In the genomic region with DNA sequence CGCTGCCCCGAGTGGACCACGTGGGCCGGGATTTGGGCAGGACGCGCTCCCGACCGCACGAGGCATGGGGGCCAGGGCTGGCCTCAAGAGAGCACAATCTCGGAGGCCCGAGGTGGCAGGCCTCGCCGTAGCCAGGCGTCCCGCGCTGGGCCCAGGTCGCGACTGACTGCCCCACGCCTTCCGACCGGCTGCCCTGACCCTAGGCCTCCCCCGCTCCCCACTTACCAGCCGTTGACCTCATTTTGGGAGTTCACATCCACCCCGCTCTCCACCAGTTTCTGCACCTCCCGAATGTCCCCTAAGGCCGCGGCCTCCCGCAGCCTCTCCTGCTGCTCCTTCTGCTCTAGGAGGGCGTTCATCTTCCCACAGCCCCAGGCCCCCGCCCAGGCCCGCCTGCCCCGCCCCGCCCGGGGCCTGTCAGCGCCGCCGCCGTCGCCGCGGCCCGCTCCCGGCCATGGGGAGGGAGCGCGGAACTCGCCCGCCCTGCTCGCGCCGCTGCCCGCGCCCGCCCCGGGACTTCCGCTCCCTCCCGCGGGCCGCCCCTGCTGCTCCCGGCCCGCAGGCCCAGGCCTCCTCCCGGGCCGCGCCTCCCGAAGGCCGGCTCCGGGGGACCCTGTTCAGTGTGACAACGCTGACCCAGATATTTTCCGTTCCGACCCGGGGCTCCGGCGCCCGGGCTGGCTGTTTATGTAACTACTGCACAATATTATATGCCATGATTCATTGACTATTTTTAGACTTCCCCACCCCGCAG, we compare ENCODE assay signal across 1 cellular context.
TF ChIP-seq lines count a peak whose summit lies in the region.

A gene with protein sequence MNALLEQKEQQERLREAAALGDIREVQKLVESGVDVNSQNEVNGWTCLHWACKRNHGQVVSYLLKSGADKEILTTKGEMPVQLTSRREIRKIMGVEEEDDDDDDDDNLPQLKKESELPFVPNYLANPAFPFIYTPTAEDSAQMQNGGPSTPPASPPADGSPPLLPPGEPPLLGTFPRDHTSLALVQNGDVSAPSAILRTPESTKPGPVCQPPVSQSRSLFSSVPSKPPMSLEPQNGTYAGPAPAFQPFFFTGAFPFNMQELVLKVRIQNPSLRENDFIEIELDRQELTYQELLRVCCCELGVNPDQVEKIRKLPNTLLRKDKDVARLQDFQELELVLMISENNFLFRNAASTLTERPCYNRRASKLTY (minus strand): TSS at position 619 of the 754 bp plus-strand sequence. CDS start 260 bp downstream, at position 359.

TF ChIP-seq in GM12878, 131 proteins besides CTCF, POLR2A, EP300 and RAD21 (continued from another document and continues in another):
- TF ChIP-seq, protein P1, sequence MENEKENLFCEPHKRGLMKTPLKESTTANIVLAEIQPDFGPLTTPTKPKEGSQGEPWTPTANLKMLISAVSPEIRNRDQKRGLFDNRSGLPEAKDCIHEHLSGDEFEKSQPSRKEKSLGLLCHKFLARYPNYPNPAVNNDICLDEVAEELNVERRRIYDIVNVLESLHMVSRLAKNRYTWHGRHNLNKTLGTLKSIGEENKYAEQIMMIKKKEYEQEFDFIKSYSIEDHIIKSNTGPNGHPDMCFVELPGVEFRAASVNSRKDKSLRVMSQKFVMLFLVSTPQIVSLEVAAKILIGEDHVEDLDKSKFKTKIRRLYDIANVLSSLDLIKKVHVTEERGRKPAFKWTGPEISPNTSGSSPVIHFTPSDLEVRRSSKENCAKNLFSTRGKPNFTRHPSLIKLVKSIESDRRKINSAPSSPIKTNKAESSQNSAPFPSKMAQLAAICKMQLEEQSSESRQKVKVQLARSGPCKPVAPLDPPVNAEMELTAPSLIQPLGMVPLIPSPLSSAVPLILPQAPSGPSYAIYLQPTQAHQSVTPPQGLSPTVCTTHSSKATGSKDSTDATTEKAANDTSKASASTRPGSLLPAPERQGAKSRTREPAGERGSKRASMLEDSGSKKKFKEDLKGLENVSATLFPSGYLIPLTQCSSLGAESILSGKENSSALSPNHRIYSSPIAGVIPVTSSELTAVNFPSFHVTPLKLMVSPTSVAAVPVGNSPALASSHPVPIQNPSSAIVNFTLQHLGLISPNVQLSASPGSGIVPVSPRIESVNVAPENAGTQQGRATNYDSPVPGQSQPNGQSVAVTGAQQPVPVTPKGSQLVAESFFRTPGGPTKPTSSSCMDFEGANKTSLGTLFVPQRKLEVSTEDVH (IDR thresholded peaks at IDR 0.05; ENCODE audit: low read depth, partially characterized antibody), result no peak
- TF ChIP-seq GABPA (IDR thresholded peaks at IDR 0.05; ENCODE audit: low read depth) (peak; percentile 88), TBL1XR1 (IDR thresholded peaks at IDR 0.05; ENCODE audit: low read depth, low read length) (peak; percentile 73; the same call in 1 of the 2 replicates), TARDBP (IDR thresholded peaks at IDR 0.05; ENCODE audit: borderline replicate concordance) (no peak; the same call in none of the 2 replicates), CREM (IDR thresholded peaks at IDR 0.05; ENCODE audit: low read depth) (peak; percentile 56), MTA3 (IDR thresholded peaks at IDR 0.05; ENCODE audit: borderline replicate concordance, low read length) (0 out of 2 replicates have a peak, but pooled peaks have one; percentile 11), KDM1A (IDR thresholded peaks at IDR 0.05; ENCODE audit: borderline replicate concordance) (no peak), MXI1 (IDR thresholded peaks at IDR 0.05; ENCODE audit: low read depth, low read length) (peak; percentile 77; the same call in 1 of the 2 replicates), ZZZ3 (IDR thresholded peaks at IDR 0.05; ENCODE audit: control insufficient read depth, insufficient read length, low read depth) (no peak), ZNF274 (IDR thresholded peaks at IDR 0.05; ENCODE audit: insufficient read depth, insufficient read length) (no peak), FOXM1 (IDR thresholded peaks at IDR 0.05; ENCODE audit: low read depth, low read length) (no peak), IRF3 (IDR thresholded peaks at IDR 0.05) (no peak; the same call in 1 of the 2 replicates), YBX1 (IDR thresholded peaks at IDR 0.05) (no peak), HDGF (IDR thresholded peaks at IDR 0.05) (peak; percentile 68; the same call in 1 of the 2 replicates), ZBTB11 (CRISPR knock-in tag; IDR thresholded peaks at IDR 0.05) (peak; percentile 91), ASH2L (IDR thresholded peaks at IDR 0.05; ENCODE audit: borderline replicate concordance, low read depth) (peak; percentile 98), ZNF384 (IDR thresholded peaks at IDR 0.05; ENCODE audit: borderline replicate concordance, low read depth, low read length) (no peak), CEBPZ (IDR thresholded peaks at IDR 0.05; ENCODE audit: low read depth, low read length) (no peak), ZNF217 (IDR thresholded peaks at IDR 0.05) (0 out of 2 replicates have a peak, but pooled peaks have one; percentile 44), IRF4 (IDR thresholded peaks at IDR 0.05; ENCODE audit: low read depth, low read length) (0 out of 2 replicates have a peak, but pooled peaks have one; percentile 21), GATAD2B (conservative IDR thresholded peaks at IDR 0.05; ENCODE audit: low read depth) (peak; percentile 76), ZBED1 (IDR thresholded peaks at IDR 0.05; ENCODE audit: borderline replicate concordance) (no peak), NFYA (IDR thresholded peaks at IDR 0.05; ENCODE audit: borderline replicate concordance, low read depth, low read length) (no peak), ZNF24 (IDR thresholded peaks at IDR 0.05) (peak; percentile 80), NFIC (IDR thresholded peaks at IDR 0.05; ENCODE audit: low read depth, low read length) (no peak; the same call in 1 of the 2 replicates), FOS (IDR thresholded peaks at IDR 0.05; ENCODE audit: borderline replicate concordance, extremely low read depth, insufficient read length) (no peak), BRCA1 (IDR thresholded peaks at IDR 0.05; ENCODE audit: low read depth, low read length) (no peak), USF1 (IDR thresholded peaks at IDR 0.05; ENCODE audit: borderline replicate concordance, extremely low read length, insufficient read depth, low read depth, low read length) (peak; percentile 75), JUND (IDR thresholded peaks at IDR 0.05; ENCODE audit: low read depth, low read length) (0 out of 2 replicates have a peak, but pooled peaks have one; percentile 53), NR2F1 (conservative IDR thresholded peaks at IDR 0.05) (peak; percentile 65), RELA (IDR thresholded peaks at IDR 0.05; ENCODE audit: borderline replicate concordance, partially characterized antibody) (peak; percentile 57)
- TF ChIP-seq, protein P2, sequence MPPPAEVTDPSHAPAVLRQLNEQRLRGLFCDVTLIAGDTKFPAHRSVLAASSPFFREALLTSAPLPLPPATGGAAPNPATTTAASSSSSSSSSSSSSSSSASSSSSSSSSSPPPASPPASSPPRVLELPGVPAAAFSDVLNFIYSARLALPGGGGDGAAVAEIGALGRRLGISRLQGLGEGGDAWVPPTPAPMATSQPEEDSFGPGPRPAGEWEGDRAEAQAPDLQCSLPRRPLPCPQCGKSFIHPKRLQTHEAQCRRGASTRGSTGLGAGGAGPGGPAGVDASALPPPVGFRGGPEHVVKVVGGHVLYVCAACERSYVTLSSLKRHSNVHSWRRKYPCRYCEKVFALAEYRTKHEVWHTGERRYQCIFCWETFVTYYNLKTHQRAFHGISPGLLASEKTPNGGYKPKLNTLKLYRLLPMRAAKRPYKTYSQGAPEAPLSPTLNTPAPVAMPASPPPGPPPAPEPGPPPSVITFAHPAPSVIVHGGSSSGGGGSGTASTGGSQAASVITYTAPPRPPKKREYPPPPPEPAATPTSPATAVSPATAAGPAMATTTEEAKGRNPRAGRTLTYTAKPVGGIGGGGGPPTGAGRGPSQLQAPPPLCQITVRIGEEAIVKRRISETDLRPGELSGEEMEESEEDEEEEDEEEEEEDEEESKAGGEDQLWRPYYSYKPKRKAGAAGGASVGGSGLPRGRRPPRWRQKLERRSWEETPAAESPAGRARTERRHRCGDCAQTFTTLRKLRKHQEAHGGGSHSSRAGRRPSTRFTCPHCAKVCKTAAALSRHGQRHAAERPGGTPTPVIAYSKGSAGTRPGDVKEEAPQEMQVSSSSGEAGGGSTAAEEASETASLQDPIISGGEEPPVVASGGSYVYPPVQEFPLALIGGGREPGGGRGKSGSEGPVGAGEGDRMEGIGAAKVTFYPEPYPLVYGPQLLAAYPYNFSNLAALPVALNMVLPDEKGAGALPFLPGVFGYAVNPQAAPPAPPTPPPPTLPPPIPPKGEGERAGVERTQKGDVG (CRISPR knock-in tag; IDR thresholded peaks at IDR 0.05), result no peak
- TF ChIP-seq, protein P3, sequence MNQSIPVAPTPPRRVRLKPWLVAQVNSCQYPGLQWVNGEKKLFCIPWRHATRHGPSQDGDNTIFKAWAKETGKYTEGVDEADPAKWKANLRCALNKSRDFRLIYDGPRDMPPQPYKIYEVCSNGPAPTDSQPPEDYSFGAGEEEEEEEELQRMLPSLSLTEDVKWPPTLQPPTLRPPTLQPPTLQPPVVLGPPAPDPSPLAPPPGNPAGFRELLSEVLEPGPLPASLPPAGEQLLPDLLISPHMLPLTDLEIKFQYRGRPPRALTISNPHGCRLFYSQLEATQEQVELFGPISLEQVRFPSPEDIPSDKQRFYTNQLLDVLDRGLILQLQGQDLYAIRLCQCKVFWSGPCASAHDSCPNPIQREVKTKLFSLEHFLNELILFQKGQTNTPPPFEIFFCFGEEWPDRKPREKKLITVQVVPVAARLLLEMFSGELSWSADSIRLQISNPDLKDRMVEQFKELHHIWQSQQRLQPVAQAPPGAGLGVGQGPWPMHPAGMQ (IDR thresholded peaks at IDR 0.05; ENCODE audit: borderline replicate concordance), result no peak
- TF ChIP-seq, protein P4, sequence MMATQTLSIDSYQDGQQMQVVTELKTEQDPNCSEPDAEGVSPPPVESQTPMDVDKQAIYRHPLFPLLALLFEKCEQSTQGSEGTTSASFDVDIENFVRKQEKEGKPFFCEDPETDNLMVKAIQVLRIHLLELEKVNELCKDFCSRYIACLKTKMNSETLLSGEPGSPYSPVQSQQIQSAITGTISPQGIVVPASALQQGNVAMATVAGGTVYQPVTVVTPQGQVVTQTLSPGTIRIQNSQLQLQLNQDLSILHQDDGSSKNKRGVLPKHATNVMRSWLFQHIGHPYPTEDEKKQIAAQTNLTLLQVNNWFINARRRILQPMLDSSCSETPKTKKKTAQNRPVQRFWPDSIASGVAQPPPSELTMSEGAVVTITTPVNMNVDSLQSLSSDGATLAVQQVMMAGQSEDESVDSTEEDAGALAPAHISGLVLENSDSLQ (IDR thresholded peaks at IDR 0.05), result no peak
